ENCODE assay signal across 24 cellular contexts in genomic region chr15:62765916-62766315, GRCh38.
"Had no signal": no experiment of that assay in that cellular context is flagged by ENCODE, and none has a peak within 500 bp of the region (broad histone marks: within the 10 kb centered on the region; RNA-seq: fewer than 3 reads in every experiment).

No MANE protein-coding gene starts in this region.

- H3K4me3 ChIP-seq: coronary artery, esophagus squamous epithelium, heart right ventricle, left ventricle myocardium inferior, lung, mucosa of descending colon, right atrium auricular region, sigmoid colon, spleen, thoracic aorta, tibial nerve had no signal

- H3K9me3 ChIP-seq: esophagus squamous epithelium, heart right ventricle, left ventricle myocardium inferior, mucosa of descending colon, neutrophil, right atrium auricular region, sigmoid colon, spleen, thoracic aorta, tibial nerve had no signal

- H3K27ac ChIP-seq: coronary artery, esophagus squamous epithelium, left ventricle myocardium inferior, neutrophil, parathyroid adenoma, right atrium auricular region, spleen, thoracic aorta, tibial nerve had no signal

- ATAC-seq: effector memory CD8-positive, alpha-beta T cell; left colon; mucosa of descending colon; natural killer cell treated with Interleukin-12 subunit alpha and Interleukin-12 subunit beta and Interleukin-15 and Interleukin-18, amount 100 ng/mL, for 72 hours; stimulated activated memory B cell treated with anti-CD40 and anti-IgM and Interleukin-4, amounts not matched to agents 10 μg/mL and 1 μg/mL and 100 μg/mL, for 72 hours had no signal

- H3K4me1 ChIP-seq: esophagus squamous epithelium, parathyroid adenoma, right atrium auricular region, spleen, tibial nerve had no signal

- H3K36me3 ChIP-seq: neutrophil had no signal

- H3K27me3 ChIP-seq: esophagus squamous epithelium, heart right ventricle, neutrophil, right atrium auricular region, sigmoid colon, spleen, tibial nerve had no signal

- DNase-seq: effector memory CD8-positive, alpha-beta T cell; erythroblast; esophagus squamous epithelium; foreskin melanocyte; glutamatergic neuron; heart right ventricle; hippocampal formation; kidney glomerular epithelial cell; left colon; left ventricle myocardium inferior; mucosa of descending colon; naive B cell; sigmoid colon; spleen; stimulated activated CD4-positive, alpha-beta T cell treated with anti-CD3 and anti-CD28 coated beads, Interleukin-4, amount 100 ng/mL, for 4 hours had no signal
